ENCODE assay signal across 8 cellular contexts in the genomic region with DNA sequence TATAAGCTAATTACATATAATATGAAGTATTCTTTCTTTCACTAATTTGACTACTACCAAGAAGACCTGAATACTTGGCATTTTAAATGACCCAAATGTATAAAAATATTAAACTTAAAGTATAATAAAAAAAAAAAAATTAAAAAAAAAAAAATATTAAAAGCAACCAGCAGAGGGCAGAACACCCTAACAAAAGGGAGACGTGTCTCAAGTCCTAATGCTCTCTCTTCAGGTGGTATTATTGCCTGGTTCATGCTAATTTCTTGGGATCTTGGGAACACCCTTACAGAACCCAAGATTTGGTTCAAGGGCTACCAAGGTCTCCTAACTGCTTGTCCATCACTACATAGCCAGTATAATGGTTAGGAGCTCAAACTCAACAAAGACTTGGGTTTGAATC.
A peak's percentile ranks its signal among the peaks of the same experiment; 100 is the strongest.
DNase-seq lines count a peak whose midpoint lies in the region; ATAC-seq and TF ChIP-seq lines count a peak whose summit lies in the region.

No MANE protein-coding gene starts in this region.

- H3K36me3 ChIP-seq in WERI-Rb-1 (no peaks in the 10 kb centered on the region), aorta (ENCODE audit: control insufficient read depth in 1 of 2, insufficient read depth in 2 of 2, low read length in 1 of 2) (no peaks in the 10 kb centered on the region)

- DNase-seq in COLO829 (ENCODE audit: low spot score) (peak; percentile 9), HFF-Myc (ENCODE audit: extremely low read depth, low read depth) (peak; percentile 2), WERI-Rb-1 (no peak), left lobe of liver (ENCODE audit: low spot score) (no peak), aorta (no peak), HCEC 1CT (no peak), GDM1 (lab: John Stamatoyannopoulos, UW) (no peak)

- intact Hi-C loops in aorta (cut with DNase I), result loop anchor here in 1 of 2 donors (5.0 kb wide), 1 partner anchor 818 kb away; no protein-coding TSS in a partner anchor

- H3K4me1 ChIP-seq in aorta (ENCODE audit: control insufficient read depth in 1 of 2, insufficient read depth in 2 of 2, low read length in 2 of 2), result no peaks in the 10 kb centered on the region

- H3K27ac ChIP-seq in WERI-Rb-1, result no peak overlapping the region
- H3K27ac ChIP-seq in aorta (ENCODE audit: low read depth in 1 of 2, low read length in 2 of 2), result no peak overlapping the region

- WGBS in aorta, 2 donors, result 0% methylated on average over 1 of the region's 1 CpG

- H3K27me3 ChIP-seq in WERI-Rb-1 (ENCODE audit: insufficient read depth, low read depth, severe bottlenecking), result no peaks in the 10 kb centered on the region
- no peaks in the 10 kb centered on the region for H3K27me3 ChIP-seq in aorta (ENCODE audit: control insufficient read depth in 1 of 2, insufficient read depth in 2 of 2, low read length in 1 of 2)

- H3K4me3 ChIP-seq in HFF-Myc (replicated peaks; ENCODE audit: low read depth, low read length) (no peak overlapping the region), WERI-Rb-1 (ENCODE audit: low read depth, low read length) (no peak overlapping the region), aorta (ENCODE audit: low read length in 2 of 2) (no peak overlapping the region)

- ATAC-seq in left lobe of liver (peak; percentile 70), aorta (ENCODE audit: low FRiP score) (no peak), HG03108 (IDR thresholded peaks at IDR 0.05; ENCODE audit: unreplicated experiment) (no peak)

- H3K9me3 ChIP-seq in WERI-Rb-1 (ENCODE audit: severe bottlenecking) (no peaks in the 10 kb centered on the region), aorta (ENCODE audit: control insufficient read depth, low read length) (no peaks in the 10 kb centered on the region)

- TF ChIP-seq CTCF in HFF-Myc (IDR thresholded peaks at IDR 0.05; ENCODE audit: low read depth, low read length, missing control alignments) (peak; percentile 27), WERI-Rb-1 (IDR thresholded peaks at IDR 0.05; ENCODE audit: low read depth, low read length) (peak; percentile 41; the same call in 1 of the 2 replicates)

Comparison
In these comparisons a context has a peak if more than half of its experiments do, and no peak if none do; other contexts are left out.
1. DNase-seq: peak in COLO829 (single experiment) and HFF-Myc (single experiment); none in WERI-Rb-1 (single experiment), left lobe of liver (single experiment), aorta (0 of 2), HCEC 1CT (single experiment) and GDM1 (single experiment).